Comparison of ENCODE assay signal across 10 cellular contexts in the genomic region with DNA sequence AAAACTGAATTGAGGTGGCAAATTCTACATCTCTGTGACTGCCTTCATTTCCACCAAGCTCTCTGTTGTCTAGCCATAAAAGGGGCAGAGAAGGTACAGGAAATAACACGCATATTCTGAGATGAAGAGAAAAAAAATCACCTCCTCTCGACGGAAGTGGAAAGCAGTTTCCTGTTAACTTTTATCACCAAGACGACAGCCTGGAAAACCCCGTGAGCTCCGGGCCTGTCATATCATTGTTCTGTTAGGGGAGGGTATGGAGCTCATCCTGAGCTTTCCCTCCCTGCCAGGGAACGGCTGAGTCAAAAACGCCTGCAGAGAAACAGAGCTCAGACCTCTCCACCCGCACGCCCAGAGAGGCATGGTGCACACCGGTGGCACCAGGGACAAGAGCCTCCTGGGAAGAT.
DNase-seq lines count a peak whose midpoint lies in the region; ATAC-seq and TF ChIP-seq lines count a peak whose summit lies in the region.
"Had no signal": no experiment of that assay in that cellular context is flagged by ENCODE, and none has a peak within 500 bp of the region (broad histone marks: within the 10 kb centered on the region; RNA-seq: fewer than 3 reads in every experiment).

No MANE protein-coding gene starts in this region.

- peak; percentile 67 for ATAC-seq in HG03469 (IDR thresholded peaks at IDR 0.05; ENCODE audit: unreplicated experiment)

- H2AFZ ChIP-seq in mammary epithelial cell (ENCODE audit: low read depth, low read length) = peak overlapping the region; percentile 42

- no peaks in the 10 kb centered on the region for H3K79me2 ChIP-seq in mammary epithelial cell (ENCODE audit: insufficient read depth, low read length)

- no peaks in the 10 kb centered on the region for H4K20me1 ChIP-seq in mammary epithelial cell (ENCODE audit: insufficient read depth, low read length)

- no peaks in the 10 kb centered on the region for H3K36me3 ChIP-seq in mammary epithelial cell (ENCODE audit: insufficient read depth, low read length)
- no peaks in the 10 kb centered on the region for H3K36me3 ChIP-seq in breast epithelium

- intact Hi-C loops in mammary epithelial cell (cut with micrococcal nuclease) (loop anchor here (1.0 to 10.0 kb wide), 6 partner anchors 208 to 1035 kb away; no protein-coding TSS in a partner anchor), breast epithelium (cut with DNase I; ENCODE audit: low total_unique reads) (no loop called here), head of caudate nucleus (cut with DNase I) (loop anchor here (10.0 kb wide), 2 partner anchors 108 to 688 kb away; no protein-coding TSS in a partner anchor)

- H3K27ac ChIP-seq in mammary epithelial cell (ENCODE audit: insufficient read depth, low read depth, low read length) (peak overlapping the region; percentile 81), breast epithelium (peak overlapping the region in 1 of 2 donors; percentile 4)
- H3K27ac ChIP-seq: A549 had no signal

- H3K4me2 ChIP-seq in mammary epithelial cell (ENCODE audit: insufficient read depth, low read depth, low read length) = peak overlapping the region; percentile 33
- H3K4me2 ChIP-seq: A549 had no signal

- H3K27me3 ChIP-seq in mammary epithelial cell (ENCODE audit: insufficient read depth, low read length) = no peaks in the 10 kb centered on the region
- H3K27me3 ChIP-seq in breast epithelium = no peaks in the 10 kb centered on the region
- H3K27me3 ChIP-seq: ascending aorta had no signal

- H3K4me3 ChIP-seq in mammary epithelial cell (replicated peaks in 1 of 3; ENCODE audit: insufficient read depth in 1 of 3, low read depth in 2 of 3, low read length in 3 of 3) (no peak overlapping the region), breast epithelium (no peak overlapping the region), foreskin fibroblast (ENCODE audit: low read depth in 1 of 2, low read length in 2 of 2) (no peak overlapping the region)
- H3K4me3 ChIP-seq: A549, ascending aorta had no signal

- dilution Hi-C loops in mammary epithelial cell (cut with HindIII; ENCODE audit: low sequenced_read_pairs) = loop anchor here (5.0 kb wide), 1 partner anchor 305 kb away; no protein-coding TSS in a partner anchor

- in situ Hi-C loops in mammary epithelial cell (cut with MboI; ENCODE audit: low sequenced_read_pairs in 2 of 2) = loop anchor here (25.0 kb wide), 2 partner anchors 700 to 1025 kb away; no protein-coding TSS in a partner anchor

- peak; percentile 70 for DNase-seq in mammary epithelial cell
- DNase-seq in breast epithelium (ENCODE audit: low spot score in 2 of 2) = no peak
- DNase-seq in activated CD8-positive, alpha-beta memory T cell treated with anti-CD3 and anti-CD28 coated beads, Interleukin-2, amount 50 U/mL, for 4 hours = peak; percentile 61
- DNase-seq in head of caudate nucleus = peak in 41 of 42 donors; percentile 27 to 85 (median 62)
- peak; percentile 42 to 65 for DNase-seq in stimulated activated CD4-positive, alpha-beta T cell treated with anti-CD3 and anti-CD28 coated beads, Interleukin-4, amount 100 ng/mL, for 48 hours (ENCODE audit: low read depth in 2 of 2)
- DNase-seq in NCI-H524 treated with DMSO at 0.1 percent for 48 hours (lab: John Stamatoyannopoulos, UW) = no peak
- no peak for DNase-seq in foreskin fibroblast

- TF ChIP-seq POLR2A in breast epithelium (IDR thresholded peaks at IDR 0.05) = no peak

- peaks cover 17% of the 10 kb centered on the region for H3K4me1 ChIP-seq in mammary epithelial cell (ENCODE audit: insufficient read depth, low read length)
- no peaks in the 10 kb centered on the region for H3K4me1 ChIP-seq in breast epithelium
- H3K4me1 ChIP-seq: A549 had no signal

- WGBS in mammary epithelial cell (ENCODE audit: low coverage, missing lambda C conversion rate) = 0% methylated on average over 3 of the region's 11 CpGs

- TF ChIP-seq CTCF in mammary epithelial cell (conservative IDR thresholded peaks at IDR 0.05 in 1 of 2, IDR thresholded peaks at IDR 0.05 in 1 of 2; ENCODE audit: extremely low read depth in 1 of 2, insufficient read depth in 1 of 2, low read depth in 1 of 2, low read length in 2 of 2) (no peak), breast epithelium (IDR thresholded peaks at IDR 0.05) (no peak), foreskin fibroblast (IDR thresholded peaks at IDR 0.05; ENCODE audit: low read depth, low read length) (no peak)

- CTCF ChIA-PET in mammary epithelial cell (lab: Charles Lee; ENCODE audit: low non-redundant PET) = interaction anchor here (1.5 kb wide), 1 partner anchor 307 kb away, joined by 24 read pairs; no protein-coding TSS in a partner anchor

- no peaks in the 10 kb centered on the region for H3K9me3 ChIP-seq in mammary epithelial cell (replicated peaks; ENCODE audit: insufficient read depth, low read length)
- H3K9me3 ChIP-seq in breast epithelium = no peaks in the 10 kb centered on the region
- H3K9me3 ChIP-seq: A549, ascending aorta had no signal

- no TSS peak for BruUV-seq in mammary epithelial cell (replicated peaks; lab: Mats Ljungman, UMichigan)

- peak overlapping the region; percentile 44 for H3K9ac ChIP-seq in mammary epithelial cell (ENCODE audit: insufficient read depth, low read length)

Comparison
In these comparisons a context has a peak if more than half of its experiments do, and no peak if none do; other contexts are left out.
1. DNase-seq: peak in mammary epithelial cell (single experiment), activated CD8-positive, alpha-beta memory T cell treated with anti-CD3 and anti-CD28 coated beads, Interleukin-2, amount 50 U/mL, for 4 hours (single experiment), head of caudate nucleus (41 of 42) and stimulated activated CD4-positive, alpha-beta T cell treated with anti-CD3 and anti-CD28 coated beads, Interleukin-4, amount 100 ng/mL, for 48 hours (2 of 2); none in breast epithelium (0 of 2), NCI-H524 treated with DMSO at 0.1 percent for 48 hours (single experiment) and foreskin fibroblast (0 of 2).